Comparison of ENCODE assay signal across 13 cellular contexts in the genomic region with DNA sequence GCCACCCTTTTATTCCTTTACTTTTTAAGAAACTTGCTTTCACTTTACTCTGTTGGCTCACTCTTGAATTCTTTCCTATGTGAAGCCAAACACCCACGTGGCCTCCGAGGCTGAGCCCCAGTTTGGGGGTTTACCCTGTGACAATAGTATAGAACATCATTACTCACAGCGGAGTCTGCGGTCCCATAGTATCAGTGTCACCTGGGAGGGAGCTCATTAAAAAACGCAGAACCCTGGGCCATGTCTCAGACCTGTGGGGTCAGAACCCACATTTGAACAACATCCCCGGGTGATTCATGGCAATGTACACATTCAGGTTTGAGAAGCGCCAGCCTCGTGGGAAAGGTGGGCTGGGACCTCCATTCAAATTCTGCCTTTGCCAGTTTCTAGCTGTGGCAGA. TPM values are rescaled to one million over a fixed set of nuclear protein-coding genes. Genes with fewer than 3 reads are reported as not detected.
DNase-seq lines count a peak whose midpoint lies in the region; ATAC-seq and TF ChIP-seq lines count a peak whose summit lies in the region.
"Had no signal": no experiment of that assay in that cellular context is flagged by ENCODE, and none has a peak within 500 bp of the region (broad histone marks: within the 10 kb centered on the region; RNA-seq: fewer than 3 reads in every experiment).

No MANE protein-coding gene starts in this region.

- no peak overlapping the region for H3K4me3 Mint-ChIP-seq in endothelial cell (ENCODE audit: unreplicated experiment)
- H3K4me3 Mint-ChIP-seq: endodermal cell had no signal

- peaks cover 35% of the 10 kb centered on the region for H3K4me1 Mint-ChIP-seq in endothelial cell (ENCODE audit: unreplicated experiment)

- 88% methylated on average over 8 of the region's 8 CpGs for WGBS in hepatocyte (ENCODE audit: low lambda C conversion rate, missing lambda C conversion rate)

- H3K9ac ChIP-seq in colonic mucosa (ENCODE audit: low read depth in 2 of 2, low read length in 2 of 2) = no peak overlapping the region
- H3K9ac ChIP-seq: BLaER1 had no signal

- no peaks in the 10 kb centered on the region for H3K9me2 ChIP-seq in hepatocyte (replicated peaks; ENCODE audit: insufficient read depth)

- intact Hi-C loops in colonic mucosa (cut with DNase I) = no loop called here

- peak; percentile 97 to 98 for ATAC-seq in activated CD4-positive, CD25-positive, alpha-beta regulatory T cell treated with anti-CD3 and anti-CD28 coated beads, Interleukin-2, amount 50 U/mL, for 24 hours

- H3K79me2 ChIP-seq in hepatocyte = no peaks in the 10 kb centered on the region

- no peak for TF ChIP-seq CTCF in endothelial cell (IDR thresholded peaks at IDR 0.05; ENCODE audit: unreplicated experiment)
- TF ChIP-seq CTCF in hepatocyte (IDR thresholded peaks at IDR 0.05; ENCODE audit: poor library complexity) = no peak
- no peak for TF ChIP-seq CTCF in colonic mucosa (IDR thresholded peaks at IDR 0.05)

- H3K27me3 Mint-ChIP-seq in endothelial cell (ENCODE audit: unreplicated experiment) = peaks cover 3% of the 10 kb centered on the region

- H3K4me3 ChIP-seq in hepatocyte (no peak overlapping the region), colonic mucosa (no peak overlapping the region)
- H3K4me3 ChIP-seq: BLaER1, PC-9 had no signal

- no peaks in the 10 kb centered on the region for H3K36me3 Mint-ChIP-seq in endothelial cell (ENCODE audit: low read depth, unreplicated experiment)

- no peaks in the 10 kb centered on the region for H3K36me3 ChIP-seq in hepatocyte (replicated peaks; ENCODE audit: insufficient read depth, low read depth)
- H3K36me3 ChIP-seq in colonic mucosa = no peaks in the 10 kb centered on the region
- H3K36me3 ChIP-seq: BLaER1 had no signal

- peak; percentile 27 for DNase-seq in activated CD8-positive, alpha-beta memory T cell treated with anti-CD3 and anti-CD28 coated beads, Interleukin-2, amount 50 U/mL, for 24 hours (ENCODE audit: extremely low read depth)
- DNase-seq in endothelial cell (ENCODE audit: low spot score) (no peak), NCI-H748 treated with DMSO at 0.1 percent for 48 hours (lab: John Stamatoyannopoulos, UW) (no peak), hepatocyte (ENCODE audit: low spot score) (no peak), colonic mucosa (no peak), NCI-H774 (lab: John Stamatoyannopoulos, UW) (no peak)
- DNase-seq in stimulated activated CD8-positive, alpha-beta memory T cell treated with anti-CD3 and anti-CD28 coated beads, Interleukin-4, amount 100 ng/mL, for 24 hours (ENCODE audit: low read depth) = peak; percentile 26
- DNase-seq: endodermal cell, NCI-H1092 treated with DMSO at 0.1 percent for 48 hours, nucleus accumbens, PC-9 had no signal

- no peaks in the 10 kb centered on the region for H4K20me1 ChIP-seq in hepatocyte (ENCODE audit: insufficient read depth, poor library complexity, severe bottlenecking)
- H4K20me1 ChIP-seq: BLaER1 had no signal

- H3K27ac ChIP-seq in hepatocyte = no peak overlapping the region
- H3K27ac ChIP-seq in colonic mucosa = no peak overlapping the region
- H3K27ac ChIP-seq: BLaER1, PC-9 had no signal

- H3K9me3 Mint-ChIP-seq in endothelial cell (ENCODE audit: unreplicated experiment) = no peaks in the 10 kb centered on the region
- H3K9me3 Mint-ChIP-seq: endodermal cell had no signal

- H3K4me2 ChIP-seq in hepatocyte = no peak overlapping the region
- H3K4me2 ChIP-seq: BLaER1, PC-9 had no signal

- H3K27me3 ChIP-seq in hepatocyte = no peaks in the 10 kb centered on the region
- H3K27me3 ChIP-seq in colonic mucosa = no peaks in the 10 kb centered on the region
- H3K27me3 ChIP-seq: BLaER1 had no signal

- H3K4me1 ChIP-seq in hepatocyte (ENCODE audit: insufficient read depth) (peaks cover 5% of the 10 kb centered on the region), colonic mucosa (no peaks in the 10 kb centered on the region)

- H2AFZ ChIP-seq in hepatocyte = no peak overlapping the region
- H2AFZ ChIP-seq: PC-9 had no signal

- peak overlapping the region; percentile 38 for H3K27ac Mint-ChIP-seq in endothelial cell (ENCODE audit: unreplicated experiment)
- H3K27ac Mint-ChIP-seq: endodermal cell had no signal

- H3K9me3 ChIP-seq in hepatocyte (ENCODE audit: low read depth) = no peaks in the 10 kb centered on the region
- no peaks in the 10 kb centered on the region for H3K9me3 ChIP-seq in colonic mucosa
- H3K9me3 ChIP-seq: BLaER1 had no signal

RNA-seq across cellular contexts. Expression of a gene that starts 36.0 kb away (rescaled TPM):
- total RNA-seq in endothelial cell (ENCODE audit: unreplicated experiment) = 17.1 TPM
- 57.2 and 58.6 TPM in 2 replicates for total RNA-seq in hepatocyte
- polyA plus RNA-seq in hepatocyte = 27.7 and 29.5 TPM in 2 replicates
- 10 to 100 TPM; 30.0 to 50.3 TPM for total RNA-seq in colonic mucosa

Comparison
In these comparisons a context has a peak if more than half of its experiments do, and no peak if none do; other contexts are left out.
1. DNase-seq: peak in activated CD8-positive, alpha-beta memory T cell treated with anti-CD3 and anti-CD28 coated beads, Interleukin-2, amount 50 U/mL, for 24 hours (single experiment) and stimulated activated CD8-positive, alpha-beta memory T cell treated with anti-CD3 and anti-CD28 coated beads, Interleukin-4, amount 100 ng/mL, for 24 hours (single experiment); none in endothelial cell (single experiment), NCI-H748 treated with DMSO at 0.1 percent for 48 hours (single experiment), hepatocyte (single experiment), colonic mucosa (single experiment) and NCI-H774 (single experiment).